In the genomic region with DNA sequence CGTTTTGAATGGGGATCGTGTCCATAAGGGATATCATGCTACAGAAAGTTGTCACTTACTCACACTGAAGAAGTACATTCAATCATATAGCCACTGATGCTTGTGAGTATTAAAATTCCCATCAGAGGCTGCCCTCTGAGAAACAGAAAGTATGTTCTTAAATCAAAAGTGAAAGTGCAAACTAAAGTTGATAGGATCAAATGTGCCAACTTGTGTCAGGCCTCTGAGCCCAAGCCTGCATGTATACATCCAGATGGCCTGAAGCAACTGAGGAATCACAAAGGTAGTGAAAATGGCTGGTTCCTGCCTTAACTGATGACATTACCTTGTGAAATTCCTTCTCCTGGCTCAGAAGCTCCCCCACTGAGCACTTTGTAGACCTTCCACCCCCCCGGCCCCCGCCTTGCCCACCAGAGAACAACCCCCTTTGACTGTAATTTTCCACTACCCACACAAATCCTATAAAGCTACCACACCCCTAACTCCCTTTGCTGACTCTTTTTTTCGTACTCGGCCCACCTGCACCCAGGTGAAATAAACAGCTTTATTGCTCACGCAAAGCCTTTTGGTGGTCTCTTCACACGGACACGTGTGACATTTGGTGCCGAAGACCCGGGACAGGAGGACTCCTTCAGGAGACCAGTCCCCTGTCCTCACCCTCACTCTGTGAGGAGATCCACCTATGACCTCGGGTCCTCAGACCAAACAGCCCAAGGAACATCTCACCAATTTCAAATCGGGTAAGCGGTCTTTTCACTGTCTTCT, we compare ENCODE assay signal across 8 cellular contexts. TPM values are rescaled to one million over a fixed set of nuclear protein-coding genes. Genes with fewer than 3 reads are reported as not detected.
A peak's percentile ranks its signal among the peaks of the same experiment; 100 is the strongest.
DNase-seq lines count a peak whose midpoint lies in the region; ATAC-seq and TF ChIP-seq lines count a peak whose summit lies in the region.
"Not testable (repeated sequence)": the region's sequence is repeated elsewhere in the genome, so short reads cannot be mapped to it uniquely, and the experiment has no call there.

No MANE protein-coding gene starts in this region.

- not testable (repeated sequence) for H3K36me3 ChIP-seq in CD8-positive, alpha-beta memory T cell (ENCODE audit: insufficient read depth, low read length); HUES64 (ENCODE audit: insufficient read depth, low read length); Panc1 (ENCODE audit: control insufficient read depth, insufficient read depth, low read length)

- not testable (repeated sequence) for H3K9ac ChIP-seq in HUES64 (ENCODE audit: low read depth, low read length)

- H3K27ac Mint-ChIP-seq in CD8-positive, alpha-beta memory T cell: peak overlapping the region in 6 of 8 donors; percentile 72 to 96 (median 91)
- not testable (repeated sequence) for H3K27ac Mint-ChIP-seq in central memory CD8-positive, alpha-beta T cell (ENCODE audit: low read depth); nephron progenitor cell

- H3K4me1 Mint-ChIP-seq in CD8-positive, alpha-beta memory T cell: peaks cover 37 to 49% (median 41%) of the 10 kb centered on the region in 3 donors
- H3K4me1 Mint-ChIP-seq in central memory CD8-positive, alpha-beta T cell: peaks cover 24% of the 10 kb centered on the region
- peaks cover 17% of the 10 kb centered on the region for H3K4me1 Mint-ChIP-seq in nephron progenitor cell

- H3K9me3 Mint-ChIP-seq in CD8-positive, alpha-beta memory T cell; central memory CD8-positive, alpha-beta T cell; nephron progenitor cell: not testable (repeated sequence)

- in situ Hi-C loops in Panc1 (cut with HindIII; ENCODE audit: low pct_unique_long_range_greater_than_20kb, low sequenced_read_pairs): not testable (repeated sequence)

- TF ChIP-seq CTCF in Panc1 (IDR thresholded peaks at IDR 0.05); nephron progenitor cell (IDR thresholded peaks at IDR 0.05): not testable (repeated sequence)

- H3K27me3 ChIP-seq in CD8-positive, alpha-beta memory T cell (ENCODE audit: insufficient read depth, low read length, poor library complexity, severe bottlenecking); Panc1 (ENCODE audit: control insufficient read depth, insufficient read depth, low read length); right cardiac atrium (ENCODE audit: control insufficient read depth, insufficient read depth): not testable (repeated sequence)
- peaks cover 20% of the 10 kb centered on the region for H3K27me3 ChIP-seq in HUES64 (ENCODE audit: insufficient read depth, low read length)

- not testable (repeated sequence) for ATAC-seq in Panc1, right cardiac atrium
- peak; percentile 63 for ATAC-seq in central memory CD8-positive, alpha-beta T cell (replicated peaks; ENCODE audit: extremely low read depth, poor library complexity, severe bottlenecking)

- H3K9me3 ChIP-seq in CD8-positive, alpha-beta memory T cell (ENCODE audit: low read length); HUES64 (ENCODE audit: insufficient read depth, low read depth, low read length); Panc1 (ENCODE audit: control insufficient read depth, insufficient read depth, low read depth, low read length); right cardiac atrium (ENCODE audit: control insufficient read depth, low read length): not testable (repeated sequence)

- intact Hi-C loops in Panc1 (cut with micrococcal nuclease; ENCODE audit: unreplicated experiment); right cardiac atrium (cut with DNase I): not testable (repeated sequence)

- CTCF ChIA-PET in CD8-positive, alpha-beta memory T cell (lab: Charles Lee); Panc1 (lab: Charles Lee): not testable (repeated sequence)

- POLR2A ChIA-PET in CD8-positive, alpha-beta memory T cell (lab: Charles Lee): interaction anchor here (0.6 to 2.0 kb wide), 5 partner anchors 18 to 622 kb away, joined by 3 to 5 read pairs (median 3); a partner anchor contains a TSS
- POLR2A ChIA-PET in Panc1 (lab: Charles Lee): not testable (repeated sequence)

- peak in 3 of 5 donors; percentile 45 to 49 (median 46) for DNase-seq in CD8-positive, alpha-beta memory T cell
- DNase-seq in Panc1 (ENCODE audit: low read depth, low spot score): peak; percentile 20
- DNase-seq in activated CD8-positive, alpha-beta memory T cell treated with anti-CD3 and anti-CD28 coated beads for 24 hours: peak; percentile 68
- not testable (repeated sequence) for DNase-seq in central memory CD8-positive, alpha-beta T cell (ENCODE audit: low spot score in 2 of 2); right cardiac atrium; nephron progenitor cell
- peak; percentile 6 for DNase-seq in stimulated activated naive CD4-positive, alpha-beta T cell treated with Interleukin-2 at 50 U/mL for 16 hours (lab: John Stamatoyannopoulos, UW)

- not testable (repeated sequence) for H3K36me3 Mint-ChIP-seq in CD8-positive, alpha-beta memory T cell; central memory CD8-positive, alpha-beta T cell (ENCODE audit: insufficient read depth); nephron progenitor cell (ENCODE audit: low read depth)

- peak overlapping the region in 5 of 7 donors; percentile 92 to 98 (median 95) for H3K4me3 Mint-ChIP-seq in CD8-positive, alpha-beta memory T cell
- peak overlapping the region; percentile 89 for H3K4me3 Mint-ChIP-seq in central memory CD8-positive, alpha-beta T cell
- peak overlapping the region; percentile 62 for H3K4me3 Mint-ChIP-seq in nephron progenitor cell

- BruUV-seq in Panc1 (replicated peaks; lab: Mats Ljungman, UMichigan): not testable (repeated sequence)

- WGBS in HUES64: 85% methylated on average over 14 of the region's 14 CpGs
- 85% methylated on average over 14 of the region's 14 CpGs for WGBS in right cardiac atrium

- not testable (repeated sequence) for H3K27ac ChIP-seq in CD8-positive, alpha-beta memory T cell (ENCODE audit: low read depth, low read length); HUES64 (ENCODE audit: low read depth, low read length); right cardiac atrium (ENCODE audit: low read length)
- H3K27ac ChIP-seq in Panc1 (ENCODE audit: low read length): peak overlapping the region; percentile 93

- peak overlapping the region; percentile 96 for H3K4me3 ChIP-seq in CD8-positive, alpha-beta memory T cell (ENCODE audit: low read length)
- H3K4me3 ChIP-seq in HUES64 (ENCODE audit: low read length): peak overlapping the region; percentile 64; the same call in 1 of the 2 replicates
- H3K4me3 ChIP-seq in Panc1 (ENCODE audit: low read depth in 2 of 2, low read length in 2 of 2): peak overlapping the region; percentile 81 to 88; a peak in 3 of 4 replicates
- peak overlapping the region; percentile 63 for H3K4me3 ChIP-seq in right cardiac atrium (ENCODE audit: low read length)

- not testable (repeated sequence) for H3K27me3 Mint-ChIP-seq in CD8-positive, alpha-beta memory T cell; central memory CD8-positive, alpha-beta T cell; nephron progenitor cell (ENCODE audit: low read depth, poor library complexity)

- peaks cover 30% of the 10 kb centered on the region for H3K4me1 ChIP-seq in CD8-positive, alpha-beta memory T cell (ENCODE audit: insufficient read depth, low read length)
- H3K4me1 ChIP-seq in HUES64 (ENCODE audit: insufficient read depth, low read length): not testable (repeated sequence)
- H3K4me1 ChIP-seq in Panc1 (ENCODE audit: control insufficient read depth, insufficient read depth, low read length) (peaks cover 20% of the 10 kb centered on the region; the same call in 1 of the 2 replicates), right cardiac atrium (ENCODE audit: control insufficient read depth, insufficient read depth, low read length) (peaks cover 12% of the 10 kb centered on the region)

RNA-seq across cellular contexts. Expression of a gene that starts 1.0 kb away (rescaled TPM):
- 1 to 10 TPM; 8.4 to 8.8 TPM for total RNA-seq in CD8-positive, alpha-beta memory T cell
- 8.8 TPM for polyA plus RNA-seq in CD8-positive, alpha-beta memory T cell
- polyA plus RNA-seq in HUES64 (2013, experiment 1 of 2): 2.1 TPM
- polyA plus RNA-seq in HUES64 (2013, experiment 2 of 2): 4.0 TPM
- total RNA-seq in Panc1 (2021; ENCODE audit: unreplicated experiment) (8.1 TPM), right cardiac atrium (10 to 100 TPM; 11.5 to 15.5 (median 12.2) TPM)
- 3.8 TPM for polyA plus RNA-seq in Panc1 (2012; ENCODE audit: insufficient read length)
- polyA plus RNA-seq in right cardiac atrium: 8.6 TPM

RNA-seq across cellular contexts. Expression of a gene that starts 25.1 kb away (rescaled TPM):
- 10 to 100 TPM; 69.3 to 73.1 TPM for total RNA-seq in CD8-positive, alpha-beta memory T cell
- polyA plus RNA-seq in CD8-positive, alpha-beta memory T cell: 25.1 TPM
- 69.9 TPM for polyA plus RNA-seq in HUES64 (2013, experiment 1 of 2)
- polyA plus RNA-seq in HUES64 (2013, experiment 2 of 2): 69.5 TPM
- total RNA-seq in Panc1 (2021; ENCODE audit: unreplicated experiment) (52.2 TPM), right cardiac atrium (10 to 100 TPM; 21.2 to 25.1 (median 22.2) TPM)
- 29.6 TPM for polyA plus RNA-seq in Panc1 (2012; ENCODE audit: insufficient read length)
- polyA plus RNA-seq in right cardiac atrium: 41.0 TPM
